Comparison of ENCODE assay signal across 8 cellular contexts in the genomic region with DNA sequence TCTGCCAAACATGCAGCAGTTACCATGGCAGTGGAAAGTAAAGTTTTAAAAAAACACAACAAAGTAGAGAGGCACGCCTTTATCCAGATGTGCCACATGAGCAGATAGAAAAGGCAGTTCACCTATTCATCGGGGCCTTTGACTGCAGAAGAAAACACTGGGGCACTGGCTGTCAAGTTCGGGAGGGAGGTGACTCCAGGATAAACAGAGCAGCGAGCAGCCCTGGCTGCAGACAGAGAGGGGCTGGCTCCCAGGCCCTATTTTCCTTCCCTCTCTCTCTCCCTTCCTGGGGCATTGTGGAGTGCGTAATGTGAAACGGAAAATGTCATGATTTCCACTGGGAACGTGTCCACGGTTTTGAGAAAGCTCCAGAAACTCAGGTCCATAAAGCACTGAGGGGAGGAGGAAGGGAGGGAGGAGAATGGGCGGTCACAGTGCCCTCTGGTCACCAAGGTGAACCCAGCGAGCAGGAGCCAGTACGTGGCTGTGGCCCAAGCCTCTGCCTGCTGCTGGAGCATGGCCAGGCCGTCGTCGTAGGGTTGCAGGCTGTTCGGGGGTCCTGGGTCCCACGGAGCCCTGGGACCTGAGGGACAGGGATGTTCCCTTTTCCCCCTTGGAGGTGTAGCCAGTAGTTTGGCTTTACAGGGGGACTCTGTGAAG.
A peak's percentile ranks its signal among the peaks of the same experiment; 100 is the strongest.
DNase-seq lines count a peak whose midpoint lies in the region; ATAC-seq, FAIRE-seq and TF ChIP-seq lines count a peak whose summit lies in the region.

No MANE protein-coding gene starts in this region.

- peak overlapping the region; percentile 98 for H3K27ac Mint-ChIP-seq in stimulated activated naive CD8-positive, alpha-beta T cell treated with anti-CD3 and anti-CD28 coated beads, Interleukin-15, Interleukin-2, amounts not matched to agents 100 ng/mL and 50 ng/mL, for 24 hours

- H3K4me3 Mint-ChIP-seq in stimulated activated naive CD8-positive, alpha-beta T cell treated with anti-CD3 and anti-CD28 coated beads, Interleukin-15, Interleukin-2, amounts not matched to agents 100 ng/mL and 50 ng/mL, for 24 hours: peak overlapping the region; percentile 79

- no TSS peak for BruUV-seq in HCT116 (replicated peaks; lab: Mats Ljungman, UMichigan)
- BruUV-seq in OCI-LY7 (replicated peaks; lab: Mats Ljungman, UMichigan): no TSS peak

- CTCF ChIA-PET in HCT116 (lab: Charles Lee): interaction anchor here (0.8 to 1.4 kb wide), 4 partner anchors 12 to 359 kb away, joined by 3 to 7 read pairs (median 4); no protein-coding TSS in a partner anchor
- CTCF ChIA-PET in OCI-LY7 (lab: Charles Lee; ENCODE audit: unreplicated experiment): interaction anchor here (0.6 to 1.6 kb wide), 3 partner anchors 9 to 200 kb away, joined by 4 to 5 read pairs (median 4); no protein-coding TSS in a partner anchor

- H3K4me1 Mint-ChIP-seq in stimulated activated naive CD8-positive, alpha-beta T cell treated with anti-CD3 and anti-CD28 coated beads, Interleukin-15, Interleukin-2, amounts not matched to agents 100 ng/mL and 50 ng/mL, for 24 hours (ENCODE audit: low read depth): peaks cover 91% of the 10 kb centered on the region

- H2AFZ ChIP-seq in HCT116 (ENCODE audit: low read depth, low read length, poor library complexity, severe bottlenecking) (peak overlapping the region; percentile 14), OCI-LY7 (ENCODE audit: low read length) (peak overlapping the region; percentile 92; the same call in 1 of the 2 replicates), keratinocyte (ENCODE audit: control insufficient read depth, low read length) (no peak overlapping the region)

- H3K36me3 ChIP-seq in HCT116 (ENCODE audit: control insufficient read depth in 1 of 2, insufficient read depth in 2 of 2, low read length in 2 of 2): no peaks in the 10 kb centered on the region
- H3K36me3 ChIP-seq in OCI-LY7 (ENCODE audit: insufficient read depth, low read length): no peaks in the 10 kb centered on the region
- H3K36me3 ChIP-seq in keratinocyte (ENCODE audit: control insufficient read depth in 2 of 2, extremely low read depth in 1 of 2, insufficient read depth in 2 of 2, low read length in 2 of 2): no peaks in the 10 kb centered on the region

- H3K9ac ChIP-seq in HCT116 (ENCODE audit: low read length) (peak overlapping the region; percentile 60), keratinocyte (ENCODE audit: control insufficient read depth, extremely low read depth, insufficient read depth, low read length) (peak overlapping the region; percentile 74)

- H3K4me1 ChIP-seq in HCT116 (ENCODE audit: control insufficient read depth in 1 of 2, insufficient read depth in 2 of 2, low read length in 2 of 2) (peaks cover 46 to 63% of the 10 kb centered on the region in 2 experiments), OCI-LY7 (ENCODE audit: insufficient read depth, low read length, poor library complexity, severe bottlenecking) (peaks cover 54% of the 10 kb centered on the region), keratinocyte (ENCODE audit: control insufficient read depth, extremely low read depth, insufficient read depth, low read length) (peaks cover 64% of the 10 kb centered on the region)

- FAIRE-seq in keratinocyte (lab: Jason Lieb, UNC): no peak

- H3K79me2 ChIP-seq in HCT116 (ENCODE audit: insufficient read depth, low read length) (no peaks in the 10 kb centered on the region), OCI-LY7 (ENCODE audit: insufficient read depth, low read depth, low read length) (no peaks in the 10 kb centered on the region), keratinocyte (ENCODE audit: control insufficient read depth, insufficient read depth, low read length) (no peaks in the 10 kb centered on the region)

- no peak for TF ChIP-seq POLR2A in HCT116 (IDR thresholded peaks at IDR 0.05; ENCODE audit: borderline replicate concordance, extremely low read depth, insufficient read depth, insufficient read length)

- H3K4me2 ChIP-seq in HCT116 (ENCODE audit: low read length): peak overlapping the region; percentile 85
- peak overlapping the region; percentile 68 for H3K4me2 ChIP-seq in OCI-LY7 (ENCODE audit: low read length)
- peak overlapping the region; percentile 94 for H3K4me2 ChIP-seq in keratinocyte (ENCODE audit: control insufficient read depth, extremely low read depth, insufficient read depth, low read depth, low read length)

- POLR2A ChIA-PET in HCT116 (lab: Charles Lee): interaction anchor here (0.8 to 2.4 kb wide), 8 partner anchors 9 to 273 kb away, joined by 3 to 46 read pairs (median 4); a partner anchor contains a TSS
- POLR2A ChIA-PET in OCI-LY7 (lab: Charles Lee): interaction anchor here (0.5 to 3.2 kb wide), 18 partner anchors 10 to 607 kb away, joined by 3 to 39 read pairs (median 3); no protein-coding TSS in a partner anchor

- H3K4me3 ChIP-seq in HCT116 (replicated peaks in 1 of 2; ENCODE audit: low read depth in 1 of 2, low read length in 2 of 2): peak overlapping the region; percentile 19 to 46
- peak overlapping the region; percentile 27 for H3K4me3 ChIP-seq in OCI-LY7 (ENCODE audit: low read depth, low read length, poor library complexity, severe bottlenecking)
- peak overlapping the region in 1 of 3 experiments; percentile 4 for H3K4me3 ChIP-seq in keratinocyte (ENCODE audit: control insufficient read depth in 2 of 3, extremely low read depth in 1 of 3, insufficient read depth in 2 of 3, low read depth in 1 of 3, low read length in 3 of 3)

- ATAC-seq in HCT116: peak; percentile 55
- ATAC-seq in GM18867 (IDR thresholded peaks at IDR 0.05; ENCODE audit: unreplicated experiment): no peak

- H3K9me2 ChIP-seq in HCT116 (ENCODE audit: insufficient read depth) (no peaks in the 10 kb centered on the region), OCI-LY7 (ENCODE audit: insufficient read depth, low read length) (no peaks in the 10 kb centered on the region)

- H3K36me3 Mint-ChIP-seq in stimulated activated naive CD8-positive, alpha-beta T cell treated with anti-CD3 and anti-CD28 coated beads, Interleukin-15, Interleukin-2, amounts not matched to agents 100 ng/mL and 50 ng/mL, for 24 hours (ENCODE audit: low read depth): no peaks in the 10 kb centered on the region

- TF ChIP-seq RAD21 in HCT116 (IDR thresholded peaks at IDR 0.05; ENCODE audit: low read depth): no peak

- no peaks in the 10 kb centered on the region for H3K9me3 Mint-ChIP-seq in stimulated activated naive CD8-positive, alpha-beta T cell treated with anti-CD3 and anti-CD28 coated beads, Interleukin-15, Interleukin-2, amounts not matched to agents 100 ng/mL and 50 ng/mL, for 24 hours

- H3K27me3 Mint-ChIP-seq in stimulated activated naive CD8-positive, alpha-beta T cell treated with anti-CD3 and anti-CD28 coated beads, Interleukin-15, Interleukin-2, amounts not matched to agents 100 ng/mL and 50 ng/mL, for 24 hours: no peaks in the 10 kb centered on the region

- intact Hi-C loops in HCT116 (cut with micrococcal nuclease) (loop anchor here (1.0 to 10.0 kb wide), 3 partner anchors 113 to 353 kb away; no protein-coding TSS in a partner anchor), OCI-LY7 (cut with micrococcal nuclease; ENCODE audit: unreplicated experiment) (loop anchor here (2.0 to 5.0 kb wide), 5 partner anchors 48 to 358 kb away; no protein-coding TSS in a partner anchor)

- H3K27ac ChIP-seq in HCT116 (ENCODE audit: low read depth, low read length) (peak overlapping the region; percentile 66), OCI-LY7 (ENCODE audit: low read depth, low read length, poor library complexity, severe bottlenecking) (peak overlapping the region; percentile 65), keratinocyte (ENCODE audit: control insufficient read depth, insufficient read depth, low read length) (peak overlapping the region; percentile 100)

- peaks cover 3% of the 10 kb centered on the region for H3K9me1 ChIP-seq in keratinocyte (ENCODE audit: control insufficient read depth, extremely low read depth, insufficient read depth, low read length)

- H3K9me3 ChIP-seq in HCT116 (ENCODE audit: control insufficient read depth in 1 of 2, insufficient read depth in 1 of 2, low read depth in 1 of 2, low read length in 2 of 2) (no peaks in the 10 kb centered on the region), OCI-LY7 (ENCODE audit: low read length) (no peaks in the 10 kb centered on the region), keratinocyte (ENCODE audit: control insufficient read depth, low read depth, low read length) (no peaks in the 10 kb centered on the region)

- H3K27me3 ChIP-seq in HCT116 (ENCODE audit: insufficient read depth, low read length) (no peaks in the 10 kb centered on the region; the same call in 1 of the 2 replicates), keratinocyte (ENCODE audit: control insufficient read depth, extremely low read depth, insufficient read depth, low read length) (no peaks in the 10 kb centered on the region)

- TF ChIP-seq CTCF in HCT116 (IDR thresholded peaks at IDR 0.05 in 2 of 3, conservative IDR thresholded peaks at IDR 0.05 in 1 of 3; ENCODE audit: borderline replicate concordance in 1 of 3, insufficient read depth in 1 of 3, low read depth in 2 of 3, low read length in 2 of 3) (no peak), OCI-LY7 (conservative IDR thresholded peaks at IDR 0.05; ENCODE audit: low read length) (no peak), keratinocyte (optimal IDR thresholded peaks at IDR 0.05 in 1 of 3, IDR thresholded peaks at IDR 0.05 in 1 of 3, conservative IDR thresholded peaks at IDR 0.05 in 1 of 3; ENCODE audit: extremely low read depth in 1 of 3, insufficient read depth in 2 of 3, low read length in 3 of 3) (no peak)

- peak in 11 of 14 donors; percentile 72 to 95 (median 89) for DNase-seq in C1 segment of cervical spinal cord (lab: John Stamatoyannopoulos, UW)
- peak; percentile 12 for DNase-seq in HCT116 (ENCODE audit: low read depth, low spot score)
- no peak for DNase-seq in OCI-LY7 (ENCODE audit: low spot score)
- peak; percentile 93 for DNase-seq in astrocyte of the hippocampus (ENCODE audit: low read depth, low spot score)
- DNase-seq in keratinocyte (ENCODE audit: low read depth, low spot score): no peak
- DNase-seq in NOMO-1 treated with DMSO at 0.1 percent for 48 hours (lab: John Stamatoyannopoulos, UW; ENCODE audit: unreplicated experiment): no peak

- dilution Hi-C loops in keratinocyte (cut with MboI; ENCODE audit: extremely low pct_ligation_motif_present, low sequenced_read_pairs): no loop called here

- RAD21 ChIA-PET in HCT116 (lab: Charles Lee; ENCODE audit: low non-redundant PET in 1 of 2, low total read pairs in 2 of 2, uncharacterized antibody in 2 of 2, unreplicated experiment in 2 of 2): interaction anchor here (0.6 to 1.5 kb wide), 10 partner anchors 14 to 359 kb away, joined by 3 to 6 read pairs (median 3); a partner anchor contains a TSS

- H4K20me1 ChIP-seq in HCT116 (ENCODE audit: insufficient read depth) (no peaks in the 10 kb centered on the region), OCI-LY7 (ENCODE audit: insufficient read depth, low read length) (no peaks in the 10 kb centered on the region), keratinocyte (ENCODE audit: control insufficient read depth, extremely low read depth, insufficient read depth, low read length) (no peaks in the 10 kb centered on the region)

Comparison
In these comparisons a context has a peak if more than half of its experiments do, and no peak if none do; other contexts are left out.
1. DNase-seq: peak in C1 segment of cervical spinal cord (11 of 14), HCT116 (single experiment) and astrocyte of the hippocampus (single experiment); none in OCI-LY7 (single experiment), keratinocyte (single experiment) and NOMO-1 treated with DMSO at 0.1 percent for 48 hours (single experiment).
2. Peak in every context shown above with its lines, with median percentiles within 50 percentile points of each other: H3K27ac ChIP-seq and H3K4me2 ChIP-seq.